ENCODE assay signal across 27 cellular contexts in the genomic region with DNA sequence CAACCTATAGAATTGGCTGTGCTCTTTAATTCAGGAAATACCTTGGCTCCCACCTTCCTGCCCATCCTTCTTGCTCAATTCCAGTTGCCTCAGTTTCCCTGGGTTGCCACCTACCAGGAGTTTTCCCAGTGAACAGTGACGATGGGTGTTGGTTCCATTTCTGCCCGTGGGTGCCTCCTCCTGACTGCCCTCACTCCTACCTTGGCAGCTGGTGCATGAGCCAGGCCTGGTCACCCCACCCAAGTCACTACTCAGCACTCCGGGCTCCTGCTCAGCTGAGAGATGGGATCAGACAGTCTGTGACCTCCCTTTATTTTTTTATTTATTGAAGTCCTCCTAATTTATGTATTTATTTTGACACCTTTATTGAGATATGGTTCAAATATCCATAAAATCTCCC.
"Had no signal": no experiment of that assay in that cellular context is flagged by ENCODE, and none has a peak within 500 bp of the region (broad histone marks: within the 10 kb centered on the region; RNA-seq: fewer than 3 reads in every experiment).

No MANE protein-coding gene starts in this region.

- H3K4me2 ChIP-seq: neural progenitor cell, smooth muscle cell had no signal

- H3K79me2 ChIP-seq: parathyroid adenoma had no signal

- H3K9ac ChIP-seq: neural progenitor cell, parathyroid adenoma had no signal

- H3K27ac ChIP-seq: coronary artery, esophagus squamous epithelium, neural progenitor cell, parathyroid adenoma, right lobe of liver, thoracic aorta, tibial nerve, upper lobe of left lung, uterus had no signal

- DNase-seq: dermis blood vessel endothelial cell; effector memory CD4-positive, alpha-beta T cell; erythroblast; esophagus squamous epithelium; naive thymus-derived CD4-positive, alpha-beta T cell; right lobe of liver; stimulated activated CD4-positive, alpha-beta T cell treated with anti-CD3 and anti-CD28 coated beads, Interleukin-2, amount 100 ng/mL, for 24 hours; stimulated activated CD4-positive, alpha-beta T cell treated with anti-CD3 and anti-CD28 coated beads, Interleukin-4, amount 100 ng/mL, for 24 hours; stimulated activated naive CD8-positive, alpha-beta T cell treated with anti-CD3 and anti-CD28 coated beads, Interleukin-15, Interleukin-2, amounts not matched to agents 100 U/mL and 50 U/mL, for 24 hours; substantia nigra; upper lobe of left lung; uterus had no signal

- H3K4me3 Mint-ChIP-seq: memory B cell; mesothelial cell of epicardium; naive thymus-derived CD4-positive, alpha-beta T cell; nephron; neural progenitor cell; stimulated activated memory B cell treated with anti-CD40 and anti-IgM and Interleukin-4, amounts not matched to agents 10 μg/mL and 1 μg/mL and 100 μg/mL, for 72 hours had no signal

- H3K36me3 ChIP-seq: esophagus squamous epithelium, neural progenitor cell, right lobe of liver, thoracic aorta, tibial nerve, upper lobe of left lung, uterus had no signal

- H3K9me3 ChIP-seq: esophagus squamous epithelium, right lobe of liver, thoracic aorta, tibial nerve, upper lobe of left lung, uterus had no signal

- FAIRE-seq: endometrium, frontal cortex, keratinocyte had no signal

- H3K27me3 ChIP-seq: esophagus squamous epithelium, right lobe of liver, tibial nerve, upper lobe of left lung, uterus had no signal

- H3K4me3 ChIP-seq: coronary artery, esophagus squamous epithelium, lung, neural progenitor cell, right lobe of liver, smooth muscle cell, thoracic aorta, tibial nerve, upper lobe of left lung, uterus had no signal

- H3K4me1 ChIP-seq: neural progenitor cell, parathyroid adenoma, uterus had no signal

- H3K9me3 Mint-ChIP-seq: memory B cell; naive thymus-derived CD4-positive, alpha-beta T cell; neural progenitor cell; stimulated activated memory B cell treated with anti-CD40 and anti-IgM and Interleukin-4, amounts not matched to agents 10 μg/mL and 1 μg/mL and 100 μg/mL, for 72 hours had no signal

- H3K27me3 Mint-ChIP-seq: memory B cell; stimulated activated memory B cell treated with anti-CD40 and anti-IgM and Interleukin-4, amounts not matched to agents 10 μg/mL and 1 μg/mL and 100 μg/mL, for 72 hours had no signal

- H3K36me3 Mint-ChIP-seq: memory B cell; naive thymus-derived CD4-positive, alpha-beta T cell; neural progenitor cell; stimulated activated memory B cell treated with anti-CD40 and anti-IgM and Interleukin-4, amounts not matched to agents 10 μg/mL and 1 μg/mL and 100 μg/mL, for 72 hours had no signal

- H2AFZ ChIP-seq: neural progenitor cell, parathyroid adenoma had no signal

- H3K27ac Mint-ChIP-seq: memory B cell; mesothelial cell of epicardium; nephron; neural progenitor cell; progenitor cell of endocrine pancreas; stimulated activated memory B cell treated with anti-CD40 and anti-IgM and Interleukin-4, amounts not matched to agents 10 μg/mL and 1 μg/mL and 100 μg/mL, for 72 hours had no signal
